In the genomic region with DNA sequence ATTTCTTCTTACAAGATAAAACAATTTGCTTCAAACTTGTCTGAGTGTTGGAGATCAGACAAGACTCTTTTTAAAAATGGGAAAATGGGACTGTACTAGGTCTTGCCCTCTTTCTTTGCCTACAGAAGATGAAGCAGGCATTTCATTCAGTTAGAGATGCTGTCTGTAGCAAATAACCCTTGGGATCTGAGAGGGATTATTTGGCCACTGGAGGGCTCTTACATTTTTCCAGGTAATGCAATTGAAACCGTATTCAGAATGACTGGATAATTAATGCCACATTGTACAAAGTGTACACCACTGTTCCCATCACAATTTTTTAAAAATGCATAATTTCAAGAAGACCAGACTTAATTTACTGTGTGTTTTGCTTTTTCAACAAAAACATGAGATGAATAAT, we compare ENCODE assay signal across 26 cellular contexts.
"Had no signal": no experiment of that assay in that cellular context is flagged by ENCODE, and none has a peak within 500 bp of the region (broad histone marks: within the 10 kb centered on the region; RNA-seq: fewer than 3 reads in every experiment).

No MANE protein-coding gene starts in this region.

- H3K27ac ChIP-seq: ascending aorta, body of pancreas, SJCRH30 had no signal

- H3K27me3 ChIP-seq: ascending aorta, body of pancreas, SJCRH30 had no signal

- DNase-seq: activated CD4-positive, alpha-beta T cell treated with anti-CD3 and anti-CD28 coated beads for 48 hours; activated CD4-positive, alpha-beta T cell treated with anti-CD3 and anti-CD28 coated beads, Interleukin-2, amount 50 U/mL, for 48 hours; activated CD4-positive, CD25-positive, alpha-beta regulatory T cell treated with anti-CD3 and anti-CD28 coated beads, Interleukin-2, amount 50 U/mL, for 72 hours; activated effector memory CD4-positive, alpha-beta T cell treated with anti-CD3 and anti-CD28 coated beads, Interleukin-2, amount 50 U/mL, for 16 hours; activated naive CD4-positive, alpha-beta T cell treated with Interleukin-2 at 50 U/mL for 16 hours; activated naive CD8-positive, alpha-beta T cell treated with anti-CD3 and anti-CD28 coated beads, Interleukin-2, amount 50 U/mL, for 24 hours; activated T-cell treated with anti-CD3 and anti-CD28 coated beads, Interleukin-2, amount 50 U/mL, for 4 hours; amniotic stem cell; body of pancreas; central memory CD4-positive, alpha-beta T cell; IMR-90; Kasumi-1; KBM-7; NCI-H1092; NCI-H1436; NCI-H187; NCI-H2081; NCI-H2171 treated with DMSO at 0.1 percent for 48 hours; NCI-H226; NCI-H526; Right ventricle myocardium superior; RPMI8226; SJCRH30 had no signal

- H3K4me1 ChIP-seq: ascending aorta, body of pancreas, SJCRH30 had no signal

- ATAC-seq: activated naive CD4-positive, alpha-beta T cell treated with anti-CD3 and anti-CD28 coated beads, Interleukin-2, amount 50 U/mL, for 72 hours; activated naive CD8-positive, alpha-beta T cell treated with anti-CD3 and anti-CD28 coated beads, Interleukin-2, amount 50 U/mL, for 24 hours; activated T-cell treated with anti-CD3 and anti-CD28 coated beads, Interleukin-2, amount 50 U/mL, for 4 hours; body of pancreas; WTC11 had no signal

- H3K4me3 ChIP-seq: ascending aorta, body of pancreas, SJCRH30 had no signal

- H3K36me3 ChIP-seq: ascending aorta, SJCRH30 had no signal

- H3K9me3 ChIP-seq: ascending aorta, body of pancreas, SJCRH30 had no signal
